In genomic region chr7:156659203-156659602, GRCh38 we compare ENCODE assay signal across 2 cellular contexts.
TF ChIP-seq lines count a peak whose summit lies in the region.

No MANE protein-coding gene starts in this region.

TF ChIP-seq in A549, 52 proteins besides CTCF, POLR2A, EP300 and RAD21:
- TF ChIP-seq NPAS2 (CRISPR knock-in tag; IDR thresholded peaks at IDR 0.05; ENCODE audit: borderline replicate concordance): no peak
- no peak for TF ChIP-seq HEYL (CRISPR knock-in tag; IDR thresholded peaks at IDR 0.05)
- no peak for TF ChIP-seq NFE2L2 (conservative IDR thresholded peaks at IDR 0.05; ENCODE audit: low read length)
- TF ChIP-seq, protein P1, sequence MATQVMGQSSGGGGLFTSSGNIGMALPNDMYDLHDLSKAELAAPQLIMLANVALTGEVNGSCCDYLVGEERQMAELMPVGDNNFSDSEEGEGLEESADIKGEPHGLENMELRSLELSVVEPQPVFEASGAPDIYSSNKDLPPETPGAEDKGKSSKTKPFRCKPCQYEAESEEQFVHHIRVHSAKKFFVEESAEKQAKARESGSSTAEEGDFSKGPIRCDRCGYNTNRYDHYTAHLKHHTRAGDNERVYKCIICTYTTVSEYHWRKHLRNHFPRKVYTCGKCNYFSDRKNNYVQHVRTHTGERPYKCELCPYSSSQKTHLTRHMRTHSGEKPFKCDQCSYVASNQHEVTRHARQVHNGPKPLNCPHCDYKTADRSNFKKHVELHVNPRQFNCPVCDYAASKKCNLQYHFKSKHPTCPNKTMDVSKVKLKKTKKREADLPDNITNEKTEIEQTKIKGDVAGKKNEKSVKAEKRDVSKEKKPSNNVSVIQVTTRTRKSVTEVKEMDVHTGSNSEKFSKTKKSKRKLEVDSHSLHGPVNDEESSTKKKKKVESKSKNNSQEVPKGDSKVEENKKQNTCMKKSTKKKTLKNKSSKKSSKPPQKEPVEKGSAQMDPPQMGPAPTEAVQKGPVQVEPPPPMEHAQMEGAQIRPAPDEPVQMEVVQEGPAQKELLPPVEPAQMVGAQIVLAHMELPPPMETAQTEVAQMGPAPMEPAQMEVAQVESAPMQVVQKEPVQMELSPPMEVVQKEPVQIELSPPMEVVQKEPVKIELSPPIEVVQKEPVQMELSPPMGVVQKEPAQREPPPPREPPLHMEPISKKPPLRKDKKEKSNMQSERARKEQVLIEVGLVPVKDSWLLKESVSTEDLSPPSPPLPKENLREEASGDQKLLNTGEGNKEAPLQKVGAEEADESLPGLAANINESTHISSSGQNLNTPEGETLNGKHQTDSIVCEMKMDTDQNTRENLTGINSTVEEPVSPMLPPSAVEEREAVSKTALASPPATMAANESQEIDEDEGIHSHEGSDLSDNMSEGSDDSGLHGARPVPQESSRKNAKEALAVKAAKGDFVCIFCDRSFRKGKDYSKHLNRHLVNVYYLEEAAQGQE (IDR thresholded peaks at IDR 0.05): no peak
- no peak for TF ChIP-seq BCL3 (IDR thresholded peaks at IDR 0.05)
- peak; percentile 53 to 72; a peak in 2 of 4 replicates for TF ChIP-seq CEBPB (IDR thresholded peaks at IDR 0.05)
- TF ChIP-seq BHLHE40 (IDR thresholded peaks at IDR 0.05; ENCODE audit: low read depth, low read length): no peak
- TF ChIP-seq RCOR1 (IDR thresholded peaks at IDR 0.05; ENCODE audit: low read depth, low read length): no peak
- no peak for TF ChIP-seq JUNB (IDR thresholded peaks at IDR 0.05)

TF ChIP-seq in IMR-90, 13 proteins besides CTCF, POLR2A, EP300 and RAD21:
- TF ChIP-seq CHD1 (IDR thresholded peaks at IDR 0.05; ENCODE audit: low read depth, low read length) (no peak), CEBPB (IDR thresholded peaks at IDR 0.05; ENCODE audit: low read depth, low read length) (peak; percentile 87)
TF ChIP-seq in IMR-90: peak in this region for 1.
